ENCODE assay signal across 7 cellular contexts in the genomic region with DNA sequence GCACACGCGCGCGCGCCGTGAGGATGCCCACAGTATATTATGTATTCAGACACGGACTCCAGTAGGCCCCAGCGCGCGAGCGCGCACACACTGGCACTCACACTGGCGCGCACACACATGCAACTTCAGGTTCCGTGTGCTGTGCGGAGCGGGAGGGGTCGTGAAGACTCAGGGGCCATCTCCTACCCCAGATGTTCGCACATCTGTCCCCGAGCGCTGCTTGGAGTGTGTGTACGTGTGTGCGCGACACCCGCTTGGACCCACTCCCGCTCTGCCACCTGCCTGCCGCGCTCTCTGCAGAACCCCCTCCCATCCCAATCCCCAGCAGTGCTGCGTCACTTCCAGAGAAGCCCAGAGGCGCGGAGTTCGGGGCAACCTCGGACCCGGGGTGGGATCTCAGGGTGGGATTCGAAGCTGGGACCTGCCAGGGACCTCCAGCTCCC. TPM values are rescaled to one million over a fixed set of nuclear protein-coding genes. Genes with fewer than 3 reads are reported as not detected.
A peak's percentile ranks its signal among the peaks of the same experiment; 100 is the strongest.
DNase-seq lines count a peak whose midpoint lies in the region; ATAC-seq and TF ChIP-seq lines count a peak whose summit lies in the region.

No MANE protein-coding gene starts in this region.

- H3K4me1 ChIP-seq in iPS-20b (ENCODE audit: insufficient read depth, low read length) (peaks cover 31% of the 10 kb centered on the region), spleen (peaks cover 8 to 92% (median 54%) of the 10 kb centered on the region in 6 donors), MM.1S (ENCODE audit: low read length) (peaks cover 4% of the 10 kb centered on the region; the same call in 1 of the 2 replicates)

- TF ChIP-seq CTCF in spleen (IDR thresholded peaks at IDR 0.05 in 8 of 11, conservative IDR thresholded peaks at IDR 0.05 in 3 of 11) (no peak), MM.1S (IDR thresholded peaks at IDR 0.05; ENCODE audit: low read length) (no peak)

- peaks cover 28% of the 10 kb centered on the region for H3K4me1 Mint-ChIP-seq in activated naive CD8-positive, alpha-beta T cell treated with anti-CD3 and anti-CD28 coated beads for 36 hours

- no peak for TF ChIP-seq EP300 in Ishikawa (IDR thresholded peaks at IDR 0.05; ENCODE audit: borderline replicate concordance)

- no peaks in the 10 kb centered on the region for H3K36me3 Mint-ChIP-seq in activated naive CD8-positive, alpha-beta T cell treated with anti-CD3 and anti-CD28 coated beads for 36 hours

- H3K9ac ChIP-seq in iPS-20b (ENCODE audit: low read depth, low read length): peak overlapping the region; percentile 28; the same call in 1 of the 2 replicates
- H3K9ac ChIP-seq in MM.1S (ENCODE audit: low read length): no peak overlapping the region

- H3K9me3 ChIP-seq in iPS-20b (ENCODE audit: insufficient read depth, low read depth, low read length): no peaks in the 10 kb centered on the region
- no peaks in the 10 kb centered on the region for H3K9me3 ChIP-seq in spleen
- H3K9me3 ChIP-seq in MM.1S (replicated peaks; ENCODE audit: insufficient read depth, low read length): no peaks in the 10 kb centered on the region

- H3K79me2 ChIP-seq in MM.1S (ENCODE audit: low read length): no peaks in the 10 kb centered on the region

- TF ChIP-seq POLR2A in spleen (IDR thresholded peaks at IDR 0.05): no peak

- H3K27ac ChIP-seq in iPS-20b (ENCODE audit: low read length) (no peak overlapping the region), spleen (peak overlapping the region in 5 of 8 donors; percentile 23 to 51 (median 42)), MM.1S (ENCODE audit: low read length) (no peak overlapping the region)

- H3F3A ChIP-seq in MM.1S (ENCODE audit: insufficient read depth, low read length): no peaks in the 10 kb centered on the region

- no peaks in the 10 kb centered on the region for H3K9me3 Mint-ChIP-seq in activated naive CD8-positive, alpha-beta T cell treated with anti-CD3 and anti-CD28 coated beads for 36 hours

- ATAC-seq in GM19395 (IDR thresholded peaks at IDR 0.05; ENCODE audit: unreplicated experiment): no peak

- H3K9me2 ChIP-seq in MM.1S (replicated peaks; ENCODE audit: insufficient read depth, low read length): no peaks in the 10 kb centered on the region

- no peak overlapping the region for H2AFZ ChIP-seq in MM.1S (ENCODE audit: low read length)

- DNase-seq in activated naive CD8-positive, alpha-beta T cell treated with anti-CD3 and anti-CD28 coated beads for 36 hours: no peak
- DNase-seq in spleen (no peak), COR-L47 (lab: John Stamatoyannopoulos, UW) (no peak), MM.1S (no peak)

- intact Hi-C loops in spleen (cut with DNase I; ENCODE audit: low total_unique reads): loop anchor here (5.0 to 10.0 kb wide), 2 partner anchors 1358 to 1420 kb away; no protein-coding TSS in a partner anchor

- no peaks in the 10 kb centered on the region for H3K36me3 ChIP-seq in iPS-20b (ENCODE audit: insufficient read depth, low read depth, low read length)
- no peaks in the 10 kb centered on the region for H3K36me3 ChIP-seq in spleen
- H3K36me3 ChIP-seq in MM.1S (replicated peaks; ENCODE audit: insufficient read depth, low read length): no peaks in the 10 kb centered on the region

- no peak overlapping the region for H3K4me2 ChIP-seq in MM.1S (ENCODE audit: low read depth, low read length)

- H3K4me3 ChIP-seq in iPS-20b (ENCODE audit: low read length) (peak overlapping the region; percentile 81), spleen (peak overlapping the region; percentile 41 to 77 (median 57)), MM.1S (ENCODE audit: low read length) (no peak overlapping the region)

- H3K27me3 ChIP-seq in iPS-20b (ENCODE audit: insufficient read depth, low read length) (peaks cover 70% of the 10 kb centered on the region), spleen (replicated peaks in 1 of 7) (peaks cover 0 to 78% (median 26%) of the 10 kb centered on the region in 7 donors), MM.1S (replicated peaks; ENCODE audit: insufficient read depth, low read length) (peaks cover 22% of the 10 kb centered on the region)

- TF ChIP-seq RAD21 in Ishikawa (IDR thresholded peaks at IDR 0.05; ENCODE audit: low read depth): no peak

- H3K27ac Mint-ChIP-seq in activated naive CD8-positive, alpha-beta T cell treated with anti-CD3 and anti-CD28 coated beads for 36 hours: no peak overlapping the region

- no peaks in the 10 kb centered on the region for H4K20me1 ChIP-seq in MM.1S (ENCODE audit: insufficient read depth, low read length)

- WGBS in spleen, 5 donors: 16 to 23% (median 16%) methylated on average over 32 to 35 of the region's 35 CpGs

- H3K4me3 Mint-ChIP-seq in activated naive CD8-positive, alpha-beta T cell treated with anti-CD3 and anti-CD28 coated beads for 36 hours: peak overlapping the region; percentile 61

- H3K27me3 Mint-ChIP-seq in activated naive CD8-positive, alpha-beta T cell treated with anti-CD3 and anti-CD28 coated beads for 36 hours: peaks cover 82% of the 10 kb centered on the region

TF ChIP-seq in Ishikawa, 13 proteins besides CTCF, POLR2A, EP300 and RAD21:
- TF ChIP-seq TAF1 (IDR thresholded peaks at IDR 0.05; ENCODE audit: low read depth): no peak
- TF ChIP-seq ZBTB7A (IDR thresholded peaks at IDR 0.05; ENCODE audit: low read depth): 0 out of 2 replicates have a peak, but pooled peaks have one; percentile 30
- TF ChIP-seq, protein P1, sequence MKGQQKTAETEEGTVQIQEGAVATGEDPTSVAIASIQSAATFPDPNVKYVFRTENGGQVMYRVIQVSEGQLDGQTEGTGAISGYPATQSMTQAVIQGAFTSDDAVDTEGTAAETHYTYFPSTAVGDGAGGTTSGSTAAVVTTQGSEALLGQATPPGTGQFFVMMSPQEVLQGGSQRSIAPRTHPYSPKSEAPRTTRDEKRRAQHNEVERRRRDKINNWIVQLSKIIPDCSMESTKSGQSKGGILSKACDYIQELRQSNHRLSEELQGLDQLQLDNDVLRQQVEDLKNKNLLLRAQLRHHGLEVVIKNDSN (IDR thresholded peaks at IDR 0.05): no peak
- TF ChIP-seq, protein P2, sequence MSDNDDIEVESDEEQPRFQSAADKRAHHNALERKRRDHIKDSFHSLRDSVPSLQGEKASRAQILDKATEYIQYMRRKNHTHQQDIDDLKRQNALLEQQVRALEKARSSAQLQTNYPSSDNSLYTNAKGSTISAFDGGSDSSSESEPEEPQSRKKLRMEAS (IDR thresholded peaks at IDR 0.05): no peak
- TF ChIP-seq, protein P3, sequence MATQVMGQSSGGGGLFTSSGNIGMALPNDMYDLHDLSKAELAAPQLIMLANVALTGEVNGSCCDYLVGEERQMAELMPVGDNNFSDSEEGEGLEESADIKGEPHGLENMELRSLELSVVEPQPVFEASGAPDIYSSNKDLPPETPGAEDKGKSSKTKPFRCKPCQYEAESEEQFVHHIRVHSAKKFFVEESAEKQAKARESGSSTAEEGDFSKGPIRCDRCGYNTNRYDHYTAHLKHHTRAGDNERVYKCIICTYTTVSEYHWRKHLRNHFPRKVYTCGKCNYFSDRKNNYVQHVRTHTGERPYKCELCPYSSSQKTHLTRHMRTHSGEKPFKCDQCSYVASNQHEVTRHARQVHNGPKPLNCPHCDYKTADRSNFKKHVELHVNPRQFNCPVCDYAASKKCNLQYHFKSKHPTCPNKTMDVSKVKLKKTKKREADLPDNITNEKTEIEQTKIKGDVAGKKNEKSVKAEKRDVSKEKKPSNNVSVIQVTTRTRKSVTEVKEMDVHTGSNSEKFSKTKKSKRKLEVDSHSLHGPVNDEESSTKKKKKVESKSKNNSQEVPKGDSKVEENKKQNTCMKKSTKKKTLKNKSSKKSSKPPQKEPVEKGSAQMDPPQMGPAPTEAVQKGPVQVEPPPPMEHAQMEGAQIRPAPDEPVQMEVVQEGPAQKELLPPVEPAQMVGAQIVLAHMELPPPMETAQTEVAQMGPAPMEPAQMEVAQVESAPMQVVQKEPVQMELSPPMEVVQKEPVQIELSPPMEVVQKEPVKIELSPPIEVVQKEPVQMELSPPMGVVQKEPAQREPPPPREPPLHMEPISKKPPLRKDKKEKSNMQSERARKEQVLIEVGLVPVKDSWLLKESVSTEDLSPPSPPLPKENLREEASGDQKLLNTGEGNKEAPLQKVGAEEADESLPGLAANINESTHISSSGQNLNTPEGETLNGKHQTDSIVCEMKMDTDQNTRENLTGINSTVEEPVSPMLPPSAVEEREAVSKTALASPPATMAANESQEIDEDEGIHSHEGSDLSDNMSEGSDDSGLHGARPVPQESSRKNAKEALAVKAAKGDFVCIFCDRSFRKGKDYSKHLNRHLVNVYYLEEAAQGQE (IDR thresholded peaks at IDR 0.05; ENCODE audit: low read depth): no peak
- no peak for TF ChIP-seq CEBPB (IDR thresholded peaks at IDR 0.05)
- TF ChIP-seq CREB1 (IDR thresholded peaks at IDR 0.05; ENCODE audit: low read depth): no peak

RNA-seq across cellular contexts. Expression of a gene that starts 2.6 kb away (rescaled TPM):
- 1 to 10 TPM; 1.1 to 2.0 TPM for total RNA-seq in activated naive CD8-positive, alpha-beta T cell treated with anti-CD3 and anti-CD28 coated beads for 36 hours
- total RNA-seq in spleen: 10 to 100 TPM; 18.7 to 49.9 (median 33.2) TPM
- 1 to 10 TPM; 3.1 to 5.7 (median 3.4) TPM for polyA plus RNA-seq in spleen

Comparison
In these comparisons a context has a peak if more than half of its experiments do, and no peak if none do; other contexts are left out.
1. H3K27ac ChIP-seq: peak in spleen (5 of 8); none in iPS-20b (single experiment) and MM.1S (single experiment).
2. RNA of a gene that starts 2.6 kb away (total RNA-seq): 18.7 to 49.9 TPM in spleen; 1.1 to 2.0 TPM in activated naive CD8-positive, alpha-beta T cell treated with anti-CD3 and anti-CD28 coated beads for 36 hours; every median in the first group is over 4 times any median in the second.